13 cellular contexts compared by ENCODE assay signal in genomic region chr21:36350282-36350910, GRCh38. TPM values are rescaled to one million over a fixed set of nuclear protein-coding genes. Genes with fewer than 3 reads are reported as not detected.
DNase-seq lines count a peak whose midpoint lies in the region; ATAC-seq and TF ChIP-seq lines count a peak whose summit lies in the region.
"Had no signal": no experiment of that assay in that cellular context is flagged by ENCODE, and none has a peak within 500 bp of the region (broad histone marks: within the 10 kb centered on the region; RNA-seq: fewer than 3 reads in every experiment).

No MANE protein-coding gene starts in this region.

- no peak overlapping the region for H3K4ac ChIP-seq in trophoblast cell (ENCODE audit: low read depth, low read length)

- no peaks in the 10 kb centered on the region for H3K79me1 ChIP-seq in trophoblast cell (ENCODE audit: low read length)

- no peak overlapping the region for H4K12ac ChIP-seq in trophoblast cell (ENCODE audit: low read depth, low read length)

- no peak overlapping the region for H2AFZ ChIP-seq in trophoblast cell (ENCODE audit: insufficient read depth, low read length, poor library complexity)
- H2AFZ ChIP-seq: GM23338 had no signal

- peaks cover 34 to 49% of the 10 kb centered on the region in 2 experiments for H3K36me3 ChIP-seq in trophoblast cell (ENCODE audit: control insufficient read depth in 1 of 2, insufficient read depth in 2 of 2, low read length in 2 of 2)

- no peak overlapping the region for H4K91ac ChIP-seq in trophoblast cell (ENCODE audit: low read depth, low read length)

- no peak overlapping the region for H3K9ac ChIP-seq in trophoblast cell (ENCODE audit: low read length)

- no peak overlapping the region for H3K27ac ChIP-seq in trophoblast cell (ENCODE audit: low read depth, low read length)
- H3K27ac ChIP-seq: breast epithelium had no signal

- DNase-seq in EH (ENCODE audit: low read depth) (peak; percentile 81), fibroblast of pulmonary artery (ENCODE audit: low read depth) (peak; percentile 72), trophoblast cell (peak; percentile 56 to 85), NAMALWA (ENCODE audit: low spot score) (no peak)
- no peak for DNase-seq in stimulated activated CD4-positive, alpha-beta T cell treated with anti-CD3 and anti-CD28 coated beads, Interleukin-2, amount 100 ng/mL, for 48 hours
- DNase-seq: head of caudate nucleus; stimulated activated CD4-positive, alpha-beta T cell treated with anti-CD3 and anti-CD28 coated beads, Interleukin-2, amount 100 ng/mL, for 24 hours had no signal

- no peak overlapping the region for H4K8ac ChIP-seq in trophoblast cell (ENCODE audit: low read depth, low read length)

- no peak overlapping the region for H3K4me2 ChIP-seq in trophoblast cell (ENCODE audit: low read length)
- H3K4me2 ChIP-seq: GM23338 had no signal

- no peaks in the 10 kb centered on the region for H3K79me2 ChIP-seq in trophoblast cell (ENCODE audit: control insufficient read depth, insufficient read depth, low read length, poor library complexity)

- no peak overlapping the region for H2AK5ac ChIP-seq in trophoblast cell (ENCODE audit: low read length)

- WGBS in trophoblast cell (ENCODE audit: extremely low coverage, insufficient coverage, insufficient read length) = no CpG with 5 or more reads among the region's 11 CpGs

- H2BK5ac ChIP-seq in trophoblast cell (ENCODE audit: low read depth, low read length, poor library complexity) = no peak overlapping the region

- no peaks in the 10 kb centered on the region for H3K27me3 ChIP-seq in trophoblast cell (ENCODE audit: insufficient read depth, low read length)
- H3K27me3 ChIP-seq: breast epithelium had no signal

- H3K23ac ChIP-seq in trophoblast cell (ENCODE audit: low read length) = no peak overlapping the region

- H2BK12ac ChIP-seq in trophoblast cell (ENCODE audit: low read length) = no peak overlapping the region

- TF ChIP-seq CTCF in fibroblast of pulmonary artery (IDR thresholded peaks at IDR 0.05; ENCODE audit: low read length, missing control alignments) = no peak

- H3K4me3 ChIP-seq in fibroblast of pulmonary artery (replicated peaks; ENCODE audit: low read depth, low read length) = no peak overlapping the region
- no peak overlapping the region for H3K4me3 ChIP-seq in trophoblast cell (ENCODE audit: low read depth, low read length)
- H3K4me3 ChIP-seq: breast epithelium, GM23338 had no signal

- H3K4me1 ChIP-seq in trophoblast cell (ENCODE audit: control insufficient read depth in 1 of 2, insufficient read depth in 2 of 2, low read length in 2 of 2) = no peaks in the 10 kb centered on the region
- H3K4me1 ChIP-seq: breast epithelium had no signal

- H3K9me3 ChIP-seq in trophoblast cell (ENCODE audit: insufficient read depth, low read depth, low read length) = no peaks in the 10 kb centered on the region
- H3K9me3 ChIP-seq: breast epithelium had no signal

- no peak overlapping the region for H3K14ac ChIP-seq in trophoblast cell (ENCODE audit: low read length)

- H3K18ac ChIP-seq in trophoblast cell (ENCODE audit: low read length) = no peak overlapping the region

- peak; percentile 64 for ATAC-seq in SK-N-SH treated with all-trans-retinoic acid at 6 μM for 48 hours
- ATAC-seq in GM21717 (IDR thresholded peaks at IDR 0.05; ENCODE audit: unreplicated experiment) = no peak
- ATAC-seq in HG02884 (IDR thresholded peaks at IDR 0.05; ENCODE audit: unreplicated experiment) = no peak
- ATAC-seq: GM23338, WTC11 had no signal

- no peak overlapping the region for H2BK120ac ChIP-seq in trophoblast cell (ENCODE audit: insufficient read depth, low read length, poor library complexity)

TF ChIP-seq in SK-N-SH treated with all-trans-retinoic acid at 6 μM for 48 hours, 23 proteins besides CTCF, POLR2A, EP300 and RAD21:
- TF ChIP-seq TOX (CRISPR knock-in tag; IDR thresholded peaks at IDR 0.05; ENCODE audit: borderline replicate concordance) (peak; percentile 22; the same call in 1 of the 2 replicates), CREB5 (CRISPR knock-in tag; IDR thresholded peaks at IDR 0.05; ENCODE audit: low read depth) (peak; percentile 56; the same call in 1 of the 2 replicates), PATZ1 (CRISPR knock-in tag; IDR thresholded peaks at IDR 0.05; ENCODE audit: borderline replicate concordance) (no peak), ZNF70 (CRISPR knock-in tag; IDR thresholded peaks at IDR 0.05) (no peak)

RNA-seq across cellular contexts. Expression of gene MORC3, which starts 30.4 kb away (rescaled TPM):
- 21.7 and 22.7 TPM in 2 replicates for polyA plus RNA-seq in trophoblast cell (2013)

RNA-seq across cellular contexts. Expression of gene CHAF1B, which starts 34.8 kb away (rescaled TPM):
- polyA plus RNA-seq in trophoblast cell (2013) = 7.7 and 8.0 TPM in 2 replicates

Comparison
In these comparisons a context has a peak if more than half of its experiments do, and no peak if none do; other contexts are left out.
1. DNase-seq: peak in EH (single experiment), fibroblast of pulmonary artery (single experiment) and trophoblast cell (2 of 2); none in NAMALWA (single experiment) and stimulated activated CD4-positive, alpha-beta T cell treated with anti-CD3 and anti-CD28 coated beads, Interleukin-2, amount 100 ng/mL, for 48 hours (0 of 2).